In the genomic region with DNA sequence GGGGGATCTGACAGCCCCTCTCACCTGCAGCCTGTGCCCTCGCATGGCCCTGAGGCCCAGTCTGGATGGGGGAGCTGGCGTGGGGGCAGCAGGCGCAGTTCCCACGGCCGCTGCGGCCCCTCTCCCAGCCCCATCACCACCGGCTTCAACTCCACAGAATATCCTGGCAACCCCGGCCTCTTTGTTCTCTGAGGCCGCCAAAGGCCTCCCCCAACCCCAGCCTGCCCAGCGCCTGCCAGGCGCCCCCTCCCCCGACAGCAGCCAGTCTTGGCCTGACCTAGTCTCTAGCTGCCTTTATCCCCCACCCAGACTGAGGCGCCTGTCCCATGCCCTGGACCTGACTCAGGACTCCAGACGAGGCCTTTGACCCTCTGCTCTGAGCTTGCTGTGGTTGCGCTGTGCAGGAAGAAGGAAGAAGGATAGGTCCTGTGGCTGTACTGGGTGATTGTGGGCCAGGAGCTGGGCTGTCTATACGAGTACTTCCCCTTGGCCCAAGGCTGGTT, we compare ENCODE assay signal across 1 cellular context.
TF ChIP-seq lines count a peak whose summit lies in the region.

No MANE protein-coding gene starts in this region.

TF ChIP-seq in H1, 55 proteins besides CTCF, POLR2A, EP300 and RAD21:
- TF ChIP-seq BCL11A (IDR thresholded peaks at IDR 0.05; ENCODE audit: low read depth in 2 of 2, low read length in 2 of 2), result no peak
- no peak for TF ChIP-seq MAFK (IDR thresholded peaks at IDR 0.05; ENCODE audit: low read depth, low read length)
- TF ChIP-seq FOSL1 (IDR thresholded peaks at IDR 0.05; ENCODE audit: insufficient read depth, low read depth, low read length), result no peak
- TF ChIP-seq TAF1 (IDR thresholded peaks at IDR 0.05; ENCODE audit: low read depth, low read length), result no peak
- no peak for TF ChIP-seq TBP (IDR thresholded peaks at IDR 0.05; ENCODE audit: low read depth, low read length)
- no peak for TF ChIP-seq BRCA1 (IDR thresholded peaks at IDR 0.05; ENCODE audit: low read depth, low read length)
- TF ChIP-seq SP1 (IDR thresholded peaks at IDR 0.05; ENCODE audit: low read depth, low read length), result no peak
- no peak for TF ChIP-seq BACH1 (IDR thresholded peaks at IDR 0.05; ENCODE audit: low read length)
- TF ChIP-seq ASH2L (IDR thresholded peaks at IDR 0.05; ENCODE audit: low read length), result peak; percentile 15
- TF ChIP-seq, protein P1, sequence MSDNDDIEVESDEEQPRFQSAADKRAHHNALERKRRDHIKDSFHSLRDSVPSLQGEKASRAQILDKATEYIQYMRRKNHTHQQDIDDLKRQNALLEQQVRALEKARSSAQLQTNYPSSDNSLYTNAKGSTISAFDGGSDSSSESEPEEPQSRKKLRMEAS (IDR thresholded peaks at IDR 0.05), result peak; percentile 23; the same call in 1 of the 2 replicates
- TF ChIP-seq SP2 (IDR thresholded peaks at IDR 0.05; ENCODE audit: low read length), result no peak
- TF ChIP-seq, protein P2, sequence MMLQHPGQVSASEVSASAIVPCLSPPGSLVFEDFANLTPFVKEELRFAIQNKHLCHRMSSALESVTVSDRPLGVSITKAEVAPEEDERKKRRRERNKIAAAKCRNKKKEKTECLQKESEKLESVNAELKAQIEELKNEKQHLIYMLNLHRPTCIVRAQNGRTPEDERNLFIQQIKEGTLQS (IDR thresholded peaks at IDR 0.05; ENCODE audit: insufficient read depth, low read depth, low read length), result no peak
